In genomic region chr5:1343315-1343751, GRCh38 we compare ENCODE assay signal across 1 cellular context.
TF ChIP-seq lines count a peak whose summit lies in the region.

No MANE protein-coding gene starts in this region.

TF ChIP-seq in HEK293, 187 proteins besides CTCF, POLR2A, EP300 and RAD21 (continued from another document):
- TF ChIP-seq PRDM2 (tag by site-specific recombination; IDR thresholded peaks at IDR 0.05; ENCODE audit: borderline replicate concordance) (no peak), ZNF777 (tag by site-specific recombination; IDR thresholded peaks at IDR 0.05; ENCODE audit: borderline replicate concordance) (no peak)
TF ChIP-seq in HEK293: peak in this region for 0.
